Comparison of ENCODE assay signal across 15 cellular contexts in the genomic region with DNA sequence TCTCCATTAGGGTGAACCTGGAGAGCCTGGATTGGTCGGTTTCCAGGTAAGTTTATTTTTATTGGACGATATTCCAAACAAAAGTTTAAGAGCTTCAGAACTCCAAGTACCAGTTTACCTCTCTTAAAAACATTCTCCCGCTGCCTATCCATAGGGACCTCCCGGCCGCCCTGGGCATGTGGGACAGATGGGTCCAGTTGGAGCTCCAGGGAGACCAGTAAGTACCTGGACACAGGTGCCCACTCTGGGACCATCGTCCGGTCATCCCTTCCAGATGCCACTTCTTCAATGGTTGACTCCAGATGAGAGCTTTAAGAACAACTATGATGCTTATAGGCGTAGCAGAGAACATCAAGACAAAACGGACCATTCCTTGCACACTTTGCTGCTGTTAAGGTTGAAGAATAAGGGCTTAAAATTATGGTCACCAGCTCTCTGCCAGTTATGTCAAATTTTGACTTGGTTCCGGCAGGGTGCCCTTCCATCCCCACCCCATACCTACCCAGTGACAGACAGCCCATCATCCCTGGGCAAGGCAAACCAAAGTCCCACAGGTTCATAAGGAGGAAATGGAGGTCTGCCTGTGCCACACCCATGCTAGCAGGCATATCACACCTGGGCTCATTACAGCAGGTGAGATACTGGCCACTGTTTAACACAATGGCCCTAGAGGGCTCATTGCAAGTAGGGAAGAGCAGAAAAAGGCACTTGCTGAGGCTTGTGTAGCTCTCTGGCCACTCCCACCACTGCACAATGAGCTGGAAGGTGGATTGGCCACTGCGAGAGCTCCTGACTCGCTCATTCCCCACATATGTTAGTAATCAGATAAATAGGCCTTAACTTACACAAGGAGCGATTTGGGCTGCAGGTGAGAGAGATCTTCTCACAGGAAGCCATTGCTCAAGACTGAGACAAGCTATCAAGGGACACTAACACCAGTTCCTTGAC.
A peak's percentile ranks its signal among the peaks of the same experiment; 100 is the strongest.
DNase-seq lines count a peak whose midpoint lies in the region; ATAC-seq and TF ChIP-seq lines count a peak whose summit lies in the region.
"Had no signal": no experiment of that assay in that cellular context is flagged by ENCODE, and none has a peak within 500 bp of the region (broad histone marks: within the 10 kb centered on the region; RNA-seq: fewer than 3 reads in every experiment).

No MANE protein-coding gene starts in this region.

- no peak overlapping the region for H3K9ac ChIP-seq in mesenchymal stem cell (ENCODE audit: low read length)

- H3K23ac ChIP-seq in mesenchymal stem cell (ENCODE audit: low read length in 2 of 2): no peak overlapping the region

- no peak overlapping the region for H2BK120ac ChIP-seq in mesenchymal stem cell (ENCODE audit: low read depth, low read length)

- no peak overlapping the region for H2BK12ac ChIP-seq in mesenchymal stem cell (ENCODE audit: low read length in 2 of 2)

- no peak overlapping the region for H2BK15ac ChIP-seq in mesenchymal stem cell (ENCODE audit: low read depth, poor library complexity, severe bottlenecking)

- peaks cover 69% of the 10 kb centered on the region for H3K36me3 ChIP-seq in right atrium auricular region
- H3K36me3 ChIP-seq in mesenchymal stem cell (ENCODE audit: control insufficient read depth in 1 of 2, insufficient read depth in 2 of 2, low read depth in 1 of 2, low read length in 2 of 2): peaks cover 40 to 59% of the 10 kb centered on the region in 2 experiments
- peaks cover 0 to 38% of the 10 kb centered on the region in 2 donors for H3K36me3 ChIP-seq in psoas muscle (ENCODE audit: insufficient read depth in 1 of 2, low read depth in 1 of 2)

- H3K4me2 ChIP-seq in mesenchymal stem cell (ENCODE audit: low read length, poor library complexity, severe bottlenecking): no peak overlapping the region

- no peak overlapping the region for H3K18ac ChIP-seq in mesenchymal stem cell (ENCODE audit: low read depth in 1 of 2, low read length in 2 of 2)

- peaks cover 16% of the 10 kb centered on the region for H3K79me1 ChIP-seq in mesenchymal stem cell (replicated peaks; ENCODE audit: low read length, poor library complexity, severe bottlenecking)

- H4K8ac ChIP-seq in mesenchymal stem cell (ENCODE audit: low read length): peak overlapping the region; percentile 27

- H3K27me3 ChIP-seq in right atrium auricular region: no peaks in the 10 kb centered on the region
- H3K27me3 ChIP-seq in mesenchymal stem cell (ENCODE audit: control insufficient read depth in 1 of 2, insufficient read depth in 1 of 2, low read length in 2 of 2): no peaks in the 10 kb centered on the region
- H3K27me3 ChIP-seq in psoas muscle (ENCODE audit: insufficient read depth in 3 of 3, low read length in 2 of 3): no peaks in the 10 kb centered on the region

- intact Hi-C loops in cardiac septum (cut with DNase I): no loop called here
- intact Hi-C loops in psoas muscle (cut with DNase I): loop anchor here in 1 of 2 donors (5.0 kb wide), 1 partner anchor 208 kb away; no protein-coding TSS in a partner anchor

- H2AFZ ChIP-seq in mesenchymal stem cell (ENCODE audit: low read depth, low read length): no peak overlapping the region

- H3K4ac ChIP-seq in mesenchymal stem cell (ENCODE audit: low read depth in 1 of 2, low read length in 2 of 2): no peak overlapping the region

- no peak for ATAC-seq in psoas muscle
- ATAC-seq: K562 had no signal

- peaks cover 0 to 38% of the 10 kb centered on the region in 2 donors for H3K4me1 ChIP-seq in right atrium auricular region
- peaks cover 5% of the 10 kb centered on the region for H3K4me1 ChIP-seq in mesenchymal stem cell (ENCODE audit: control insufficient read depth, insufficient read depth, low read depth, low read length)
- peaks cover 13% of the 10 kb centered on the region for H3K4me1 ChIP-seq in psoas muscle

- WGBS in mesenchymal stem cell: over 99% methylated on average over 10 of the region's 13 CpGs
- 96 to 98% (median 96%) methylated on average over 13 of the region's 13 CpGs for WGBS in psoas muscle, 3 donors

- H3K14ac ChIP-seq in mesenchymal stem cell (ENCODE audit: low read length in 2 of 2): no peak overlapping the region

- H4K91ac ChIP-seq in mesenchymal stem cell (ENCODE audit: low read length): no peak overlapping the region

- no peak overlapping the region for H3K4me3 ChIP-seq in right atrium auricular region
- no peak overlapping the region for H3K4me3 ChIP-seq in epithelial cell of esophagus (ENCODE audit: low read length)
- no peak overlapping the region for H3K4me3 ChIP-seq in mesenchymal stem cell (ENCODE audit: insufficient read depth in 1 of 2, low read depth in 1 of 2, low read length in 2 of 2)
- no peak overlapping the region for H3K4me3 ChIP-seq in psoas muscle
- H3K4me3 ChIP-seq: K562 had no signal

- H2AK5ac ChIP-seq in mesenchymal stem cell (ENCODE audit: low read length, severe bottlenecking): no peak overlapping the region

- H3K27ac ChIP-seq in right atrium auricular region (peak overlapping the region; percentile 38 to 63), mesenchymal stem cell (ENCODE audit: low read length, poor library complexity, severe bottlenecking) (no peak overlapping the region), psoas muscle (no peak overlapping the region)

- no peak for TF ChIP-seq CTCF in right atrium auricular region (IDR thresholded peaks at IDR 0.05)
- no peak for TF ChIP-seq CTCF in epithelial cell of esophagus (IDR thresholded peaks at IDR 0.05; ENCODE audit: insufficient read depth, low read depth, low read length, missing control alignments)
- TF ChIP-seq CTCF in psoas muscle (IDR thresholded peaks at IDR 0.05): no peak

- DNase-seq in right atrium auricular region (ENCODE audit: low spot score) (no peak), cardiac septum (ENCODE audit: low spot score) (no peak), epithelial cell of esophagus (ENCODE audit: low read depth) (peak; percentile 72), mesenchymal stem cell (no peak), psoas muscle (no peak), SW480 (ENCODE audit: low spot score) (no peak)
- DNase-seq in activated CD4-positive, CD25-positive, alpha-beta regulatory T cell treated with anti-CD3 and anti-CD28 coated beads, Interleukin-2, amount 50 U/mL, for 72 hours: no peak
- DNase-seq: ACHN, NCI-H1105 treated with DMSO at 0.1 percent for 48 hours, NCI-H1694, NCI-H2081 treated with DMSO at 0.1 percent for 48 hours, NCI-H446 treated with DMSO at 0.1 percent for 48 hours, NCI-H774, OCI-M1 had no signal

- H3K9me3 ChIP-seq in right atrium auricular region: no peaks in the 10 kb centered on the region
- H3K9me3 ChIP-seq in mesenchymal stem cell (ENCODE audit: control insufficient read depth, low read length): no peaks in the 10 kb centered on the region
- no peaks in the 10 kb centered on the region for H3K9me3 ChIP-seq in psoas muscle

- H2BK5ac ChIP-seq in mesenchymal stem cell (ENCODE audit: low read depth, low read length, poor library complexity, severe bottlenecking): no peak overlapping the region

Comparison
In these comparisons a context has a peak if more than half of its experiments do, and no peak if none do; other contexts are left out.
1. H3K27ac ChIP-seq: peak in right atrium auricular region (2 of 2); none in mesenchymal stem cell (single experiment) and psoas muscle (single experiment).